19 cellular contexts compared by ENCODE assay signal in the genomic region with DNA sequence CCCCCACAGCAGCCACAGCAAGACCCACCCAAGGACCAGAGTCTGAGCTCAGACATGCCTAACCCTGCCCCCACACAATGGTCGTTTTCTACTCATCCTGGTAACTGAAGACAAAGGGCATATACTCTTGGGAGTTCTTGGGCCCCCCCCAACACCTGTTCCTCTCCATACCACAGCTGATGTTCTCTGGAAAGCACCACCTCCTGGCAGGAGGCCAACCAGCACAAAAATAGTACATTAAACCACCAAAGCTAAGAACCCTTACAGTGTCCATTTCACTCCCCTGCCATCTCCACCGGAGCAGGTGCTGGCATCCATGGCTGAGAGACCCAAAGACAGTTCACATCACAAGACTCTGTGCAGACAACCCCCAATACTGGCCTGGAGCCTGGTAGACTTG.
A peak's percentile ranks its signal among the peaks of the same experiment; 100 is the strongest.
DNase-seq lines count a peak whose midpoint lies in the region; ATAC-seq and TF ChIP-seq lines count a peak whose summit lies in the region.
"Had no signal": no experiment of that assay in that cellular context is flagged by ENCODE, and none has a peak within 500 bp of the region (broad histone marks: within the 10 kb centered on the region; RNA-seq: fewer than 3 reads in every experiment).

No MANE protein-coding gene starts in this region.

- peaks cover 4% of the 10 kb centered on the region for H3F3A ChIP-seq in SK-N-SH (replicated peaks; ENCODE audit: insufficient read depth)

- TF ChIP-seq CTCF in SK-N-SH (IDR thresholded peaks at IDR 0.05), result no peak

- TF ChIP-seq RAD21 in SK-N-SH (IDR thresholded peaks at IDR 0.05; ENCODE audit: low read length), result no peak

- WGBS in SK-N-SH (ENCODE audit: low lambda C conversion rate), result 13% methylated on average over 2 of the region's 2 CpGs

- DNase-seq in COR-L47 (lab: John Stamatoyannopoulos, UW), result peak; percentile 53
- peak; percentile 42 for DNase-seq in NCI-H187 treated with DMSO at 0.1 percent for 48 hours (lab: John Stamatoyannopoulos, UW)
- peak; percentile 99 for DNase-seq in SJCRH30
- no peak for DNase-seq in kidney glomerular epithelial cell (lab: John Stamatoyannopoulos, UW)
- no peak for DNase-seq in SK-N-SH
- DNase-seq in midbrain (lab: John Stamatoyannopoulos, UW), result no peak
- DNase-seq: activated CD4-positive, alpha-beta T cell treated with anti-CD3 and anti-CD28 coated beads, Interleukin-2, amount 50 U/mL, for 48 hours; activated T-cell treated with anti-CD3 and anti-CD28 coated beads, Interleukin-2, amount 50 U/mL, for 4 hours; AML-193; DMS53; effector CD8-positive, alpha-beta T cell; H7; hippocampal formation; KBM-7; NCI-H1930; stimulated activated CD4-positive, alpha-beta T cell treated with anti-CD3 and anti-CD28 coated beads, Interleukin-4, amount 100 ng/mL, for 4 hours; SW 1271 had no signal

- CTCF ChIA-PET in SK-N-SH (lab: Yijun Ruan, JAX), result interaction anchor here (0.6 to 4.6 kb wide), 5 partner anchors 13 to 469 kb away, joined by 3 to 22 read pairs (median 4); a partner anchor contains a TSS

- H3K4me1 ChIP-seq in SJCRH30 (peaks cover 22% of the 10 kb centered on the region), SK-N-SH (ENCODE audit: control insufficient read depth in 1 of 2, insufficient read depth in 2 of 2, low read depth in 1 of 2, low read length in 1 of 2) (peaks cover 0 to 4% of the 10 kb centered on the region in 2 experiments; a peak in 1 of 4 replicates)

- H3K4me3 ChIP-seq in SJCRH30 (no peak overlapping the region; the same call in 1 of the 2 replicates), SK-N-SH (ENCODE audit: low read depth in 2 of 2, low read length in 1 of 2) (no peak overlapping the region)

- no peaks in the 10 kb centered on the region for H3K9me3 ChIP-seq in SJCRH30 (replicated peaks)
- H3K9me3 ChIP-seq in SK-N-SH, result no peaks in the 10 kb centered on the region

- H3K27ac ChIP-seq in SJCRH30 (peak overlapping the region; percentile 92), SK-N-SH (ENCODE audit: low read depth in 2 of 2, low read length in 1 of 2) (no peak overlapping the region)

- ATAC-seq in GM21447 (IDR thresholded peaks at IDR 0.05; ENCODE audit: unreplicated experiment), result peak; percentile 61
- ATAC-seq in HG03460 (IDR thresholded peaks at IDR 0.05; ENCODE audit: unreplicated experiment), result no peak
- ATAC-seq: activated T-cell treated with anti-CD3 and anti-CD28 coated beads, Interleukin-2, amount 50 U/mL, for 4 hours had no signal

- H3K36me3 ChIP-seq in SJCRH30, result no peaks in the 10 kb centered on the region
- H3K36me3 ChIP-seq in SK-N-SH (replicated peaks in 1 of 2; ENCODE audit: control insufficient read depth in 1 of 2, insufficient read depth in 2 of 2, low read length in 1 of 2), result no peaks in the 10 kb centered on the region

- H4K20me1 ChIP-seq in SK-N-SH (ENCODE audit: insufficient read depth), result no peaks in the 10 kb centered on the region

- POLR2A ChIA-PET in SK-N-SH (lab: Yijun Ruan, JAX), result no interaction called here

- H3K4me2 ChIP-seq in SK-N-SH, result no peak overlapping the region

- no peak for TF ChIP-seq EP300 in SK-N-SH (IDR thresholded peaks at IDR 0.05; ENCODE audit: borderline replicate concordance in 1 of 2, low read depth in 1 of 2, low read length in 1 of 2)

- no peak overlapping the region for H3K9ac ChIP-seq in SK-N-SH

- H3K79me2 ChIP-seq in SK-N-SH (ENCODE audit: insufficient read depth), result no peaks in the 10 kb centered on the region

- no peaks in the 10 kb centered on the region for H3K9me2 ChIP-seq in SK-N-SH

- H3K27me3 ChIP-seq in SJCRH30 (no peaks in the 10 kb centered on the region), SK-N-SH (ENCODE audit: insufficient read depth) (no peaks in the 10 kb centered on the region)

- no peak overlapping the region for H2AFZ ChIP-seq in SK-N-SH (ENCODE audit: low read depth)

TF ChIP-seq in SK-N-SH, 30 proteins besides CTCF, POLR2A, EP300 and RAD21:
- TF ChIP-seq ELF1 (IDR thresholded peaks at IDR 0.05), result no peak
- TF ChIP-seq EZH2phosphoT487 (IDR thresholded peaks at IDR 0.05; ENCODE audit: borderline replicate concordance, low read depth), result no peak
- no peak for TF ChIP-seq RCOR1 (IDR thresholded peaks at IDR 0.05; ENCODE audit: low read length)
- TF ChIP-seq, protein P1, sequence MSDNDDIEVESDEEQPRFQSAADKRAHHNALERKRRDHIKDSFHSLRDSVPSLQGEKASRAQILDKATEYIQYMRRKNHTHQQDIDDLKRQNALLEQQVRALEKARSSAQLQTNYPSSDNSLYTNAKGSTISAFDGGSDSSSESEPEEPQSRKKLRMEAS (IDR thresholded peaks at IDR 0.05; ENCODE audit: low read depth), result no peak
- TF ChIP-seq FOXJ3 (CRISPR knock-in tag; IDR thresholded peaks at IDR 0.05), result no peak
- TF ChIP-seq GABPA (IDR thresholded peaks at IDR 0.05; ENCODE audit: low read depth), result no peak
- TF ChIP-seq YY1 (IDR thresholded peaks at IDR 0.05; ENCODE audit: low read depth), result no peak
- TF ChIP-seq, protein P2, sequence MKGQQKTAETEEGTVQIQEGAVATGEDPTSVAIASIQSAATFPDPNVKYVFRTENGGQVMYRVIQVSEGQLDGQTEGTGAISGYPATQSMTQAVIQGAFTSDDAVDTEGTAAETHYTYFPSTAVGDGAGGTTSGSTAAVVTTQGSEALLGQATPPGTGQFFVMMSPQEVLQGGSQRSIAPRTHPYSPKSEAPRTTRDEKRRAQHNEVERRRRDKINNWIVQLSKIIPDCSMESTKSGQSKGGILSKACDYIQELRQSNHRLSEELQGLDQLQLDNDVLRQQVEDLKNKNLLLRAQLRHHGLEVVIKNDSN (IDR thresholded peaks at IDR 0.05; ENCODE audit: borderline replicate concordance, low read depth), result no peak
- TF ChIP-seq, protein P3, sequence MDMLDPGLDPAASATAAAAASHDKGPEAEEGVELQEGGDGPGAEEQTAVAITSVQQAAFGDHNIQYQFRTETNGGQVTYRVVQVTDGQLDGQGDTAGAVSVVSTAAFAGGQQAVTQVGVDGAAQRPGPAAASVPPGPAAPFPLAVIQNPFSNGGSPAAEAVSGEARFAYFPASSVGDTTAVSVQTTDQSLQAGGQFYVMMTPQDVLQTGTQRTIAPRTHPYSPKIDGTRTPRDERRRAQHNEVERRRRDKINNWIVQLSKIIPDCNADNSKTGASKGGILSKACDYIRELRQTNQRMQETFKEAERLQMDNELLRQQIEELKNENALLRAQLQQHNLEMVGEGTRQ (IDR thresholded peaks at IDR 0.05; ENCODE audit: borderline replicate concordance, low read depth, low read length), result no peak
- no peak for TF ChIP-seq TAF1 (IDR thresholded peaks at IDR 0.05; ENCODE audit: borderline replicate concordance, low read depth, low read length)
- TF ChIP-seq TCF12 (IDR thresholded peaks at IDR 0.05), result no peak
- TF ChIP-seq, protein P4, sequence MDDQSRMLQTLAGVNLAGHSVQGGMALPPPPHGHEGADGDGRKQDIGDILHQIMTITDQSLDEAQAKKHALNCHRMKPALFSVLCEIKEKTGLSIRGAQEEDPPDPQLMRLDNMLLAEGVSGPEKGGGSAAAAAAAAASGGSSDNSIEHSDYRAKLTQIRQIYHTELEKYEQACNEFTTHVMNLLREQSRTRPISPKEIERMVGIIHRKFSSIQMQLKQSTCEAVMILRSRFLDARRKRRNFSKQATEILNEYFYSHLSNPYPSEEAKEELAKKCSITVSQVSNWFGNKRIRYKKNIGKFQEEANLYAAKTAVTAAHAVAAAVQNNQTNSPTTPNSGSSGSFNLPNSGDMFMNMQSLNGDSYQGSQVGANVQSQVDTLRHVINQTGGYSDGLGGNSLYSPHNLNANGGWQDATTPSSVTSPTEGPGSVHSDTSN (IDR thresholded peaks at IDR 0.05), result no peak

Comparison
In these comparisons a context has a peak if more than half of its experiments do, and no peak if none do; other contexts are left out.
1. DNase-seq: peak in COR-L47 (single experiment), NCI-H187 treated with DMSO at 0.1 percent for 48 hours (single experiment) and SJCRH30 (2 of 2); none in kidney glomerular epithelial cell (single experiment), SK-N-SH (single experiment) and midbrain (single experiment).